In genomic region chr7:19677201-19677600, GRCh38 we compare ENCODE assay signal across 9 cellular contexts. TPM values are rescaled to one million over a fixed set of nuclear protein-coding genes. Genes with fewer than 3 reads are reported as not detected.
DNase-seq lines count a peak whose midpoint lies in the region; ATAC-seq and TF ChIP-seq lines count a peak whose summit lies in the region.
"Had no signal": no experiment of that assay in that cellular context is flagged by ENCODE, and none has a peak within 500 bp of the region (broad histone marks: within the 10 kb centered on the region; RNA-seq: fewer than 3 reads in every experiment).

No MANE protein-coding gene starts in this region.

- no peak overlapping the region for H3K9ac ChIP-seq in mesenchymal stem cell (ENCODE audit: low read length)

- H2BK5ac ChIP-seq in mesenchymal stem cell (ENCODE audit: low read depth, low read length, poor library complexity, severe bottlenecking), result no peak overlapping the region

- H2BK12ac ChIP-seq in mesenchymal stem cell (ENCODE audit: low read length in 2 of 2), result no peak overlapping the region

- TF ChIP-seq CTCF in NB4 (IDR thresholded peaks at IDR 0.05; ENCODE audit: low read depth, low read length) (no peak), ascending aorta (IDR thresholded peaks at IDR 0.05) (no peak)

- H3K9me3 ChIP-seq in mesenchymal stem cell (ENCODE audit: control insufficient read depth, low read length), result no peaks in the 10 kb centered on the region
- H3K9me3 ChIP-seq in ascending aorta, result no peaks in the 10 kb centered on the region
- H3K9me3 ChIP-seq in effector memory CD4-positive, alpha-beta T cell (ENCODE audit: control insufficient read depth, low read length), result no peaks in the 10 kb centered on the region

- H2AFZ ChIP-seq in mesenchymal stem cell (ENCODE audit: low read depth, low read length), result no peak overlapping the region

- no peak overlapping the region for H2AK5ac ChIP-seq in mesenchymal stem cell (ENCODE audit: low read length, severe bottlenecking)

- no peak overlapping the region for H3K14ac ChIP-seq in mesenchymal stem cell (ENCODE audit: low read length in 2 of 2)

- no peaks in the 10 kb centered on the region for H3K36me3 ChIP-seq in mesenchymal stem cell (ENCODE audit: control insufficient read depth in 1 of 2, insufficient read depth in 2 of 2, low read depth in 1 of 2, low read length in 2 of 2)
- no peaks in the 10 kb centered on the region for H3K36me3 ChIP-seq in ascending aorta
- no peaks in the 10 kb centered on the region for H3K36me3 ChIP-seq in effector memory CD4-positive, alpha-beta T cell (ENCODE audit: control insufficient read depth, insufficient read depth, low read length)

- no peak overlapping the region for H3K4ac ChIP-seq in mesenchymal stem cell (ENCODE audit: low read depth in 1 of 2, low read length in 2 of 2)

- no peaks in the 10 kb centered on the region for H3K79me1 ChIP-seq in mesenchymal stem cell (replicated peaks; ENCODE audit: low read length, poor library complexity, severe bottlenecking)

- H3K18ac ChIP-seq in mesenchymal stem cell (ENCODE audit: low read depth in 1 of 2, low read length in 2 of 2), result no peak overlapping the region

- TF ChIP-seq POLR2A in NB4 (IDR thresholded peaks at IDR 0.05; ENCODE audit: extremely low read depth, insufficient read length), result no peak

- WGBS in mesenchymal stem cell, result 73% methylated on average over 1 of the region's 3 CpGs

- no peak overlapping the region for H2BK120ac ChIP-seq in mesenchymal stem cell (ENCODE audit: low read depth, low read length)

- H3K4me1 ChIP-seq in mesenchymal stem cell (ENCODE audit: control insufficient read depth, insufficient read depth, low read depth, low read length), result peaks cover 2% of the 10 kb centered on the region
- H3K4me1 ChIP-seq in ascending aorta, result no peaks in the 10 kb centered on the region
- no peaks in the 10 kb centered on the region for H3K4me1 ChIP-seq in effector memory CD4-positive, alpha-beta T cell (ENCODE audit: control insufficient read depth, insufficient read depth, low read length, poor library complexity, severe bottlenecking)

- no peak overlapping the region for H2BK15ac ChIP-seq in mesenchymal stem cell (ENCODE audit: low read depth, poor library complexity, severe bottlenecking)

- no peak overlapping the region for H4K8ac ChIP-seq in mesenchymal stem cell (ENCODE audit: low read length)

- H3K27me3 ChIP-seq in mesenchymal stem cell (ENCODE audit: control insufficient read depth in 1 of 2, insufficient read depth in 1 of 2, low read length in 2 of 2), result no peaks in the 10 kb centered on the region
- no peaks in the 10 kb centered on the region for H3K27me3 ChIP-seq in ascending aorta
- no peaks in the 10 kb centered on the region for H3K27me3 ChIP-seq in effector memory CD4-positive, alpha-beta T cell (replicated peaks; ENCODE audit: control insufficient read depth, insufficient read depth, low read length, poor library complexity, severe bottlenecking)

- H3K23ac ChIP-seq in mesenchymal stem cell (ENCODE audit: low read length in 2 of 2), result no peak overlapping the region

- no peak overlapping the region for H3K4me3 ChIP-seq in NB4 (ENCODE audit: low read depth, low read length)
- no peak overlapping the region for H3K4me3 ChIP-seq in mesenchymal stem cell (ENCODE audit: insufficient read depth in 1 of 2, low read depth in 1 of 2, low read length in 2 of 2)
- H3K4me3 ChIP-seq in ascending aorta, result no peak overlapping the region
- no peak overlapping the region for H3K4me3 ChIP-seq in effector memory CD4-positive, alpha-beta T cell (ENCODE audit: insufficient read depth, low read depth, low read length, poor library complexity, severe bottlenecking)

- no peak overlapping the region for H3K27ac ChIP-seq in mesenchymal stem cell (ENCODE audit: low read length, poor library complexity, severe bottlenecking)
- no peak overlapping the region for H3K27ac ChIP-seq in ascending aorta
- no peak overlapping the region for H3K27ac ChIP-seq in effector memory CD4-positive, alpha-beta T cell (ENCODE audit: insufficient read depth, low read length, poor library complexity, severe bottlenecking)

- peak; percentile 88 for ATAC-seq in GM18909 (IDR thresholded peaks at IDR 0.05; ENCODE audit: poor library complexity, unreplicated experiment)
- peak; percentile 87 for ATAC-seq in HG02973 (IDR thresholded peaks at IDR 0.05; ENCODE audit: unreplicated experiment)
- no peak for ATAC-seq in HG03097 (IDR thresholded peaks at IDR 0.05; ENCODE audit: low FRiP score, unreplicated experiment)

- intact Hi-C loops in ascending aorta (cut with DNase I), result no loop called here

- no peak overlapping the region for H4K91ac ChIP-seq in mesenchymal stem cell (ENCODE audit: low read length)

- no peak overlapping the region for H3K4me2 ChIP-seq in mesenchymal stem cell (ENCODE audit: low read length, poor library complexity, severe bottlenecking)

- DNase-seq in NB4 (ENCODE audit: low read depth) (peak; percentile 81), mesenchymal stem cell (peak; percentile 77), ascending aorta (ENCODE audit: low spot score in 2 of 2) (no peak), NCI-H1694 treated with DMSO at 0.1 percent for 48 hours (lab: John Stamatoyannopoulos, UW) (no peak)
- DNase-seq in effector memory CD4-positive, alpha-beta T cell, result no peak
- DNase-seq: GDM1 had no signal

RNA-seq across cellular contexts. Expression of gene POLR1F, which starts 31.6 kb away (rescaled TPM):
- 17.3 TPM for polyA plus RNA-seq in mesenchymal stem cell (2013, experiment 1 of 2)
- 20.0 TPM for polyA plus RNA-seq in mesenchymal stem cell (2013, experiment 2 of 2)
- total RNA-seq in ascending aorta, result 8.8 TPM

Comparison
In these comparisons a context has a peak if more than half of its experiments do, and no peak if none do; other contexts are left out.
1. DNase-seq: peak in NB4 (single experiment) and mesenchymal stem cell (single experiment); none in ascending aorta (0 of 2), NCI-H1694 treated with DMSO at 0.1 percent for 48 hours (single experiment) and effector memory CD4-positive, alpha-beta T cell (0 of 3).